In genomic region chr5:125521289-125521688, GRCh38 we compare ENCODE assay signal across 26 cellular contexts.
"Had no signal": no experiment of that assay in that cellular context is flagged by ENCODE, and none has a peak within 500 bp of the region (broad histone marks: within the 10 kb centered on the region; RNA-seq: fewer than 3 reads in every experiment).

No MANE protein-coding gene starts in this region.

- H3K27me3 ChIP-seq: stomach, suprapubic skin, testis, thyroid gland, tibial artery, tibial nerve, transverse colon, upper lobe of left lung, upper lobe of right lung, uterus, vagina had no signal

- H3K36me3 ChIP-seq: stomach, suprapubic skin, thoracic aorta, thyroid gland, tibial artery, tibial nerve, transverse colon, upper lobe of left lung, upper lobe of right lung, uterus, vagina had no signal

- H3K27ac ChIP-seq: stomach, suprapubic skin, testis, thoracic aorta, thyroid gland, tibial artery, tibial nerve, transverse colon, upper lobe of left lung, upper lobe of right lung, uterus, vagina had no signal

- ATAC-seq: stimulated activated effector memory CD8-positive, alpha-beta T cell treated with anti-CD3 and anti-CD28 coated beads, Interleukin-12 subunit alpha, Interleukin-12 subunit beta, amount 100 ng/mL, for 72 hours; stimulated activated memory B cell treated with anti-CD40 and anti-IgM and Interleukin-4, amounts not matched to agents 10 μg/mL and 1 μg/mL and 100 μg/mL, for 72 hours; stimulated activated naive B cell treated with anti-CD40 and anti-IgM and Interleukin-4, amounts not matched to agents 10 μg/mL and 1 μg/mL and 100 μg/mL, for 72 hours; stimulated activated naive CD8-positive, alpha-beta T cell treated with anti-CD3 and anti-CD28 coated beads, Interleukin-15, amount 100 ng/mL, for 72 hours; stimulated activated naive CD8-positive, alpha-beta T cell treated with anti-CD3 and anti-CD28 coated beads, Interleukin-15, Interleukin-2, amounts not matched to agents 100 U/mL and 50 U/mL, for 24 hours; upper lobe of right lung had no signal

- H3K4me3 ChIP-seq: stomach, suprapubic skin, testis, thoracic aorta, thyroid gland, tibial artery, tibial nerve, transverse colon, upper lobe of left lung, upper lobe of right lung, uterus, vagina had no signal

- H3K4me1 ChIP-seq: stomach, suprapubic skin, testis, tibial artery, tibial nerve, upper lobe of left lung, upper lobe of right lung, uterus, vagina had no signal

- DNase-seq: stimulated activated CD4-positive, alpha-beta T cell treated with anti-CD3 and anti-CD28 coated beads, Interleukin-2, amount 100 ng/mL, for 48 hours; stimulated activated CD4-positive, alpha-beta T cell treated with anti-CD3 and anti-CD28 coated beads, Interleukin-4, amount 100 ng/mL, for 1 hour; stimulated activated CD4-positive, alpha-beta T cell treated with anti-CD3 and anti-CD28 coated beads, Interleukin-4, amount 100 ng/mL, for 24 hours; stimulated activated CD4-positive, alpha-beta T cell treated with anti-CD3 and anti-CD28 coated beads, Interleukin-4, amount 100 ng/mL, for 4 hours; stimulated activated CD8-positive, alpha-beta memory T cell treated with anti-CD3 and anti-CD28 coated beads, Interleukin-4, amount 100 ng/mL, for 48 hours; stimulated activated naive B cell treated with anti-CD40 and anti-IgM and Interleukin-4, amounts not matched to agents 10 μg/mL and 1 μg/mL and 100 μg/mL, for 72 hours; stimulated activated naive CD4-positive, alpha-beta T cell; stimulated activated naive CD4-positive, alpha-beta T cell treated with Interleukin-2 at 50 U/mL for 16 hours; stimulated activated naive CD8-positive, alpha-beta T cell treated with anti-CD3 and anti-CD28 coated beads, Interleukin-15, amount 100 ng/mL, for 72 hours; stimulated activated naive CD8-positive, alpha-beta T cell treated with anti-CD3 and anti-CD28 coated beads, Interleukin-15, Interleukin-2, amounts not matched to agents 100 U/mL and 50 U/mL, for 24 hours; stomach; substantia nigra; testis; thyroid gland; tibial artery; transverse colon; trophoblast cell; upper lobe of left lung; upper lobe of right lung; uterus had no signal

- H3K9me3 ChIP-seq: stomach, suprapubic skin, testis, thoracic aorta, thyroid gland, tibial artery, transverse colon, upper lobe of left lung, upper lobe of right lung, uterus, vagina had no signal
